Comparison of ENCODE assay signal across 9 cellular contexts in genomic region chr2:218228366-218229092, GRCh38. TPM values are rescaled to one million over a fixed set of nuclear protein-coding genes. Genes with fewer than 3 reads are reported as not detected.
DNase-seq lines count a peak whose midpoint lies in the region; ATAC-seq and TF ChIP-seq lines count a peak whose summit lies in the region.
"Had no signal": no experiment of that assay in that cellular context is flagged by ENCODE, and none has a peak within 500 bp of the region (broad histone marks: within the 10 kb centered on the region; RNA-seq: fewer than 3 reads in every experiment).

No MANE protein-coding gene starts in this region.

- peaks cover 75% of the 10 kb centered on the region for H3K79me2 ChIP-seq in Karpas-422 (ENCODE audit: low read length)

- H3K4me2 ChIP-seq in Karpas-422 (ENCODE audit: low read depth, low read length, poor library complexity, severe bottlenecking): peak overlapping the region; percentile 27

- no peaks in the 10 kb centered on the region for H3K27me3 Mint-ChIP-seq in CD4-positive, CD25-positive, alpha-beta regulatory T cell
- no peaks in the 10 kb centered on the region for H3K27me3 Mint-ChIP-seq in natural killer cell (ENCODE audit: low read depth in 2 of 2)

- H3K4me3 ChIP-seq in CD4-positive, CD25-positive, alpha-beta regulatory T cell (ENCODE audit: low read depth, low read length): peak overlapping the region; percentile 68
- H3K4me3 ChIP-seq in Karpas-422 (ENCODE audit: low read length) (no peak overlapping the region), breast epithelium (no peak overlapping the region), WERI-Rb-1 (ENCODE audit: low read depth, low read length) (no peak overlapping the region)

- no peak for TF ChIP-seq CTCF in breast epithelium (IDR thresholded peaks at IDR 0.05)
- TF ChIP-seq CTCF in natural killer cell (IDR thresholded peaks at IDR 0.05): no peak
- TF ChIP-seq CTCF in WERI-Rb-1 (IDR thresholded peaks at IDR 0.05; ENCODE audit: low read depth, low read length): no peak

- peaks cover 38 to 86% (median 66%) of the 10 kb centered on the region in 4 donors for H3K4me1 Mint-ChIP-seq in CD4-positive, CD25-positive, alpha-beta regulatory T cell
- H3K4me1 Mint-ChIP-seq in natural killer cell: peaks cover 76% of the 10 kb centered on the region in 2 donors

- no peak overlapping the region for H2AFZ ChIP-seq in Karpas-422 (ENCODE audit: low read length)

- H3K27me3 ChIP-seq in CD4-positive, CD25-positive, alpha-beta regulatory T cell (ENCODE audit: control insufficient read depth, insufficient read depth, low read length): no peaks in the 10 kb centered on the region
- H3K27me3 ChIP-seq in Karpas-422 (ENCODE audit: low read length): no peaks in the 10 kb centered on the region
- no peaks in the 10 kb centered on the region for H3K27me3 ChIP-seq in breast epithelium
- no peaks in the 10 kb centered on the region for H3K27me3 ChIP-seq in WERI-Rb-1 (ENCODE audit: insufficient read depth, low read depth, severe bottlenecking)

- peaks cover 58% of the 10 kb centered on the region for H4K20me1 ChIP-seq in Karpas-422 (ENCODE audit: insufficient read depth, low read depth, low read length)

- H3K4me1 ChIP-seq in CD4-positive, CD25-positive, alpha-beta regulatory T cell (ENCODE audit: control insufficient read depth, insufficient read depth, low read length, poor library complexity, severe bottlenecking): peaks cover 74% of the 10 kb centered on the region
- H3K4me1 ChIP-seq in Karpas-422 (ENCODE audit: low read length): peaks cover 56% of the 10 kb centered on the region
- H3K4me1 ChIP-seq in breast epithelium: no peaks in the 10 kb centered on the region

- intact Hi-C loops in breast epithelium (cut with DNase I; ENCODE audit: low total_unique reads): no loop called here
- intact Hi-C loops in natural killer cell (cut with micrococcal nuclease): loop anchor here (1.0 kb wide), 2 partner anchors 11 to 42 kb away; partner anchors contain the start of gene ARPC2

- H3K4me3 Mint-ChIP-seq in CD4-positive, CD25-positive, alpha-beta regulatory T cell: peak overlapping the region; percentile 26 to 93 (median 78)
- H3K4me3 Mint-ChIP-seq in natural killer cell: peak overlapping the region; percentile 84
- H3K4me3 Mint-ChIP-seq: neural crest cell had no signal

- H3K9me2 ChIP-seq in Karpas-422 (replicated peaks; ENCODE audit: insufficient read depth, low read length): no peaks in the 10 kb centered on the region

- H3K36me3 ChIP-seq in CD4-positive, CD25-positive, alpha-beta regulatory T cell (ENCODE audit: control insufficient read depth, insufficient read depth, low read length): peaks cover 76% of the 10 kb centered on the region
- H3K36me3 ChIP-seq in Karpas-422 (ENCODE audit: insufficient read depth, low read length) (peaks cover 80% of the 10 kb centered on the region), breast epithelium (no peaks in the 10 kb centered on the region), WERI-Rb-1 (peaks cover 74% of the 10 kb centered on the region)

- H3K9ac ChIP-seq in Karpas-422 (ENCODE audit: low read length): 0 out of 2 replicates have a peak overlapping the region, but pooled peaks have one; percentile 1

- peak overlapping the region; percentile 78 for H3K27ac ChIP-seq in CD4-positive, CD25-positive, alpha-beta regulatory T cell (ENCODE audit: insufficient read depth, low read length, poor library complexity, severe bottlenecking)
- H3K27ac ChIP-seq in Karpas-422 (ENCODE audit: low read length) (peak overlapping the region; percentile 73), breast epithelium (peak overlapping the region; percentile 23 to 70), WERI-Rb-1 (no peak overlapping the region)

- H3K9me3 ChIP-seq in CD4-positive, CD25-positive, alpha-beta regulatory T cell (ENCODE audit: control insufficient read depth in 2 of 2, low read length in 2 of 2): no peaks in the 10 kb centered on the region
- H3K9me3 ChIP-seq in Karpas-422 (ENCODE audit: low read length): no peaks in the 10 kb centered on the region
- H3K9me3 ChIP-seq in breast epithelium: no peaks in the 10 kb centered on the region
- H3K9me3 ChIP-seq in WERI-Rb-1 (ENCODE audit: severe bottlenecking): no peaks in the 10 kb centered on the region

- peaks cover 52% of the 10 kb centered on the region for H3K36me3 Mint-ChIP-seq in CD4-positive, CD25-positive, alpha-beta regulatory T cell
- peaks cover 31% of the 10 kb centered on the region for H3K36me3 Mint-ChIP-seq in natural killer cell

- peak overlapping the region; percentile 87 to 92 (median 92) for H3K27ac Mint-ChIP-seq in CD4-positive, CD25-positive, alpha-beta regulatory T cell
- peak overlapping the region; percentile 98 to 99 for H3K27ac Mint-ChIP-seq in natural killer cell

- no peaks in the 10 kb centered on the region for H3K9me3 Mint-ChIP-seq in CD4-positive, CD25-positive, alpha-beta regulatory T cell
- no peaks in the 10 kb centered on the region for H3K9me3 Mint-ChIP-seq in natural killer cell
- H3K9me3 Mint-ChIP-seq: neural crest cell had no signal

- no peak for DNase-seq in CD4-positive, CD25-positive, alpha-beta regulatory T cell
- DNase-seq in Karpas-422 (no peak), breast epithelium (ENCODE audit: low spot score in 2 of 2) (no peak), natural killer cell (no peak), WERI-Rb-1 (no peak), AG08395 (ENCODE audit: low spot score) (no peak)
- DNase-seq in effector CD4-positive, alpha-beta T cell: no peak

- no peak for TF ChIP-seq POLR2A in breast epithelium (IDR thresholded peaks at IDR 0.05)

- no peak for ATAC-seq in CD4-positive, CD25-positive, alpha-beta regulatory T cell (ENCODE audit: low read depth in 2 of 2)
- ATAC-seq in natural killer cell: no peak
- ATAC-seq in HG02642 (IDR thresholded peaks at IDR 0.05; ENCODE audit: poor library complexity, unreplicated experiment): no peak

RNA-seq across cellular contexts. Expression of gene ARPC2, which starts 11.5 kb away (rescaled TPM):
- 540 TPM for total RNA-seq in CD4-positive, CD25-positive, alpha-beta regulatory T cell
- polyA plus RNA-seq in CD4-positive, CD25-positive, alpha-beta regulatory T cell: 1,000 to 10,000 TPM in 2 of 4 donors, 100 to 1,000 TPM in 2; 741 to 1,050 (median 910) TPM
- 474 and 568 TPM in 2 replicates for total RNA-seq in Karpas-422 (2014; rRNA removed; shearing (Covaris generic); ENCODE audit: low replicate concordance)
- total RNA-seq in breast epithelium (100 to 1,000 TPM; 212 to 336 (median 248) TPM), natural killer cell (100 to 1,000 TPM; 824 to 880 (median 830) TPM)

RNA-seq across cellular contexts. Expression of gene GPBAR1, which starts 32.3 kb away (rescaled TPM):
- 1.2 TPM for total RNA-seq in CD4-positive, CD25-positive, alpha-beta regulatory T cell
- not detected for polyA plus RNA-seq in CD4-positive, CD25-positive, alpha-beta regulatory T cell
- 0.29 and 0.82 TPM in 2 replicates for total RNA-seq in Karpas-422 (2014; rRNA removed; shearing (Covaris generic); ENCODE audit: low replicate concordance)
- total RNA-seq in breast epithelium: 10 to 100 TPM in 1 of 3 donors, 1 to 10 TPM in 2; 5.2 to 22.2 (median 8.5) TPM
- total RNA-seq in natural killer cell: 1 to 10 TPM; 1.4 to 3.3 (median 2.6) TPM

RNA-seq across cellular contexts. Expression of gene AAMP, which starts 41.4 kb away (rescaled TPM):
- 55.8 TPM for total RNA-seq in CD4-positive, CD25-positive, alpha-beta regulatory T cell
- polyA plus RNA-seq in CD4-positive, CD25-positive, alpha-beta regulatory T cell: 10 to 100 TPM; 84.8 to 92.2 (median 87.8) TPM
- total RNA-seq in Karpas-422 (2014; rRNA removed; shearing (Covaris generic); ENCODE audit: low replicate concordance): 77.6 and 204 TPM in 2 replicates
- total RNA-seq in breast epithelium: 100 to 1,000 TPM; 150 to 164 (median 151) TPM
- 10 to 100 TPM; 52.5 to 61.6 (median 60.0) TPM for total RNA-seq in natural killer cell

RNA-seq across cellular contexts. Expression of gene PNKD, which starts 41.8 kb away (rescaled TPM):
- 21.9 TPM for total RNA-seq in CD4-positive, CD25-positive, alpha-beta regulatory T cell
- 100 to 1,000 TPM in 1 of 4 donors, 10 to 100 TPM in 3; 96.2 to 107 (median 98.8) TPM for polyA plus RNA-seq in CD4-positive, CD25-positive, alpha-beta regulatory T cell
- total RNA-seq in Karpas-422 (2014; rRNA removed; shearing (Covaris generic); ENCODE audit: low replicate concordance): 26.5 and 60.1 TPM in 2 replicates
- total RNA-seq in breast epithelium: 10 to 100 TPM; 30.2 to 48.3 (median 35.6) TPM
- 10 to 100 TPM; 18.8 to 21.3 (median 18.9) TPM for total RNA-seq in natural killer cell
